19 cellular contexts compared by ENCODE assay signal in the genomic region with DNA sequence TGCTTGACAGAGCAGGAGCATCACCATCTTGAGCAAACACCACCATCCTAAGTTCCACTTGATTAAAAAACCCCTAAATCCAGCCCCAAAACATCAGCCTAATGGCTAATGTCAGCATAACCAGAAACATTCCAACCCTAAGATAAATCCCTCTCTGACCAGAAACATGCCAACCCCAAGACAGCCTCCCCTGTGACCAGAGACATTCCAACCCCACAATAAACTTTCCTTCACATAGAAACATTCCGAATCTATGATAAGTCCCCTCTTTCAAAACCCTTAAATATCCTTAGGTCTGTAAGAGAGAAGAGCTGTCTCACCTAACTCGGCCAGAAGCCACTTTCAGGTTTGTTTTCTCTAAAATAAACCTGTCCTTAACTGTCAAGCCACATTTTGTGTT. TPM values are rescaled to one million over a fixed set of nuclear protein-coding genes. Genes with fewer than 3 reads are reported as not detected.
A peak's percentile ranks its signal among the peaks of the same experiment; 100 is the strongest.
DNase-seq lines count a peak whose midpoint lies in the region; TF ChIP-seq lines count a peak whose summit lies in the region.
"Had no signal": no experiment of that assay in that cellular context is flagged by ENCODE, and none has a peak within 500 bp of the region (broad histone marks: within the 10 kb centered on the region; RNA-seq: fewer than 3 reads in every experiment).

No MANE protein-coding gene starts in this region.

- TF ChIP-seq CTCF in spleen (IDR thresholded peaks at IDR 0.05 in 8 of 11, conservative IDR thresholded peaks at IDR 0.05 in 3 of 11) = no peak

- no peaks in the 10 kb centered on the region for H3K79me2 ChIP-seq in GM23248 (ENCODE audit: insufficient read depth)

- H2BK120ac ChIP-seq in mesenchymal stem cell (ENCODE audit: low read depth, low read length) = no peak overlapping the region

- H3K4ac ChIP-seq in mesenchymal stem cell (ENCODE audit: low read depth in 1 of 2, low read length in 2 of 2) = no peak overlapping the region

- no peak overlapping the region for H2BK5ac ChIP-seq in mesenchymal stem cell (ENCODE audit: low read depth, low read length, poor library complexity, severe bottlenecking)

- no peak overlapping the region for H2BK15ac ChIP-seq in mesenchymal stem cell (ENCODE audit: low read depth, poor library complexity, severe bottlenecking)

- no peak overlapping the region for H3K23ac ChIP-seq in mesenchymal stem cell (ENCODE audit: low read length in 2 of 2)

- no peaks in the 10 kb centered on the region for H3K79me1 ChIP-seq in mesenchymal stem cell (replicated peaks; ENCODE audit: low read length, poor library complexity, severe bottlenecking)

- no peak overlapping the region for H3K27ac ChIP-seq in GM23248
- no peak overlapping the region for H3K27ac ChIP-seq in mesenchymal stem cell (ENCODE audit: low read length, poor library complexity, severe bottlenecking)
- peak overlapping the region in 5 of 8 donors; percentile 17 to 77 (median 41) for H3K27ac ChIP-seq in spleen
- H3K27ac ChIP-seq: SJCRH30 had no signal

- H3K36me3 ChIP-seq in GM23248 (ENCODE audit: low read depth) (no peaks in the 10 kb centered on the region), mesenchymal stem cell (ENCODE audit: control insufficient read depth in 1 of 2, insufficient read depth in 2 of 2, low read depth in 1 of 2, low read length in 2 of 2) (no peaks in the 10 kb centered on the region), spleen (no peaks in the 10 kb centered on the region)
- H3K36me3 ChIP-seq: SJCRH30 had no signal

- H3K14ac ChIP-seq in mesenchymal stem cell (ENCODE audit: low read length in 2 of 2) = no peak overlapping the region

- no peaks in the 10 kb centered on the region for H3K9me3 ChIP-seq in GM23248 (ENCODE audit: low read depth)
- peaks cover 4% of the 10 kb centered on the region for H3K9me3 ChIP-seq in mesenchymal stem cell (ENCODE audit: control insufficient read depth, low read length)
- no peaks in the 10 kb centered on the region for H3K9me3 ChIP-seq in spleen
- H3K9me3 ChIP-seq: SJCRH30 had no signal

- no peak overlapping the region for H4K91ac ChIP-seq in mesenchymal stem cell (ENCODE audit: low read length)

- in situ Hi-C loops in GM23248 (cut with MboI) = no loop called here

- no peak overlapping the region for H2BK12ac ChIP-seq in mesenchymal stem cell (ENCODE audit: low read length in 2 of 2)

- H3K4me2 ChIP-seq in GM23248 (ENCODE audit: unreplicated experiment) (no peak overlapping the region), mesenchymal stem cell (ENCODE audit: low read length, poor library complexity, severe bottlenecking) (no peak overlapping the region)

- H4K20me1 ChIP-seq in GM23248 (ENCODE audit: insufficient read depth) = no peaks in the 10 kb centered on the region

- no peak for TF ChIP-seq POLR2A in spleen (IDR thresholded peaks at IDR 0.05)

- H3K18ac ChIP-seq in mesenchymal stem cell (ENCODE audit: low read depth in 1 of 2, low read length in 2 of 2) = no peak overlapping the region

- H3K27me3 ChIP-seq in GM23248 (replicated peaks; ENCODE audit: insufficient read depth) (peaks cover 16% of the 10 kb centered on the region), mesenchymal stem cell (ENCODE audit: control insufficient read depth in 1 of 2, insufficient read depth in 1 of 2, low read length in 2 of 2) (peaks cover 13 to 15% of the 10 kb centered on the region in 2 experiments), spleen (replicated peaks in 1 of 7) (no peaks in the 10 kb centered on the region)

- DNase-seq in GM23248 (peak; percentile 41), RPMI7951 (ENCODE audit: low read depth) (peak; percentile 49), mesenchymal stem cell (peak; percentile 52), spleen (no peak), NCI-H510A treated with DMSO at 0.1 percent for 48 hours (lab: John Stamatoyannopoulos, UW) (no peak), HK-2 (ENCODE audit: unreplicated experiment) (no peak), ureter (ENCODE audit: low spot score) (no peak)
- DNase-seq: C1 segment of cervical spinal cord; Calu3; CD8-positive, alpha-beta memory T cell; DMS153; Karpas-422; NCI-H1048; NCI-H1417 treated with DMSO at 0.1 percent for 48 hours; NCI-H2107; SJCRH30 had no signal

- 0 out of 2 replicates have a peak, but pooled peaks cover 7% of the 10 kb centered on the region for H3K4me1 ChIP-seq in GM23248 (ENCODE audit: insufficient read depth)
- peaks cover 2% of the 10 kb centered on the region for H3K4me1 ChIP-seq in mesenchymal stem cell (ENCODE audit: control insufficient read depth, insufficient read depth, low read depth, low read length)
- H3K4me1 ChIP-seq in spleen = peaks cover 14 to 60% (median 34%) of the 10 kb centered on the region in 6 donors
- H3K4me1 ChIP-seq: SJCRH30 had no signal

- H3K9me2 ChIP-seq in GM23248 (ENCODE audit: insufficient read depth) = no peaks in the 10 kb centered on the region

- intact Hi-C loops in spleen (cut with DNase I; ENCODE audit: low total_unique reads) = no loop called here

- no peak overlapping the region for H2AK5ac ChIP-seq in mesenchymal stem cell (ENCODE audit: low read length, severe bottlenecking)

- H2AFZ ChIP-seq in GM23248 (no peak overlapping the region), mesenchymal stem cell (ENCODE audit: low read depth, low read length) (no peak overlapping the region)

- H3K4me3 ChIP-seq in GM23248 = no peak overlapping the region
- no peak overlapping the region for H3K4me3 ChIP-seq in mesenchymal stem cell (ENCODE audit: insufficient read depth in 1 of 2, low read depth in 1 of 2, low read length in 2 of 2)
- no peak overlapping the region for H3K4me3 ChIP-seq in spleen
- H3K4me3 ChIP-seq: SJCRH30 had no signal

- H3K9ac ChIP-seq in GM23248 (no peak overlapping the region), mesenchymal stem cell (ENCODE audit: low read length) (no peak overlapping the region)

- H4K8ac ChIP-seq in mesenchymal stem cell (ENCODE audit: low read length) = no peak overlapping the region

- WGBS in GM23248 (ENCODE audit: low coverage in 1 of 2, low lambda C conversion rate in 2 of 2, missing lambda C conversion rate in 2 of 2), 2 experiments = 53 to 56% methylated on average over 2 of the region's 2 CpGs
- WGBS in mesenchymal stem cell = 84% methylated on average over 2 of the region's 2 CpGs
- 42 to 80% (median 71%) methylated on average over 2 of the region's 2 CpGs for WGBS in spleen, 5 donors

- peaks cover 13% of the 10 kb centered on the region; the same call in 1 of the 2 replicates for H3F3A ChIP-seq in GM23248 (ENCODE audit: insufficient read depth)

RNA-seq across cellular contexts. Expression of gene SLC2A5, which starts 17.4 kb away (rescaled TPM):
- 0.54 TPM in 1 of 2 replicates, not detected in the other for total RNA-seq in GM23248 (2014; rRNA removed; shearing (Covaris generic))
- polyA plus RNA-seq in GM23248 (2016; fragmentation: Nextera tagmentation; extraction: Ambion mirVana) (0.25 and 0.29 TPM in 2 replicates), spleen (1 to 10 TPM; 2.9 to 4.6 (median 3.2) TPM)
- 4.3 and 6.9 TPM in 2 replicates for total RNA-seq in RPMI7951 (2014; rRNA removed; shearing (Covaris generic))
- polyA plus RNA-seq in mesenchymal stem cell (2013, experiment 1 of 2) = 0.12 TPM
- polyA plus RNA-seq in mesenchymal stem cell (2013, experiment 2 of 2) = 0.05 TPM
- total RNA-seq in spleen (10 to 100 TPM in 1 of 7 donors, 1 to 10 TPM in 6; 5.3 to 23.6 (median 8.4) TPM), ureter (1.1 TPM)
- total RNA-seq: A673; CD8-positive, alpha-beta memory T cell; H1; NCI-H460; SJCRH30 had no signal
- polyA plus RNA-seq: CD8-positive, alpha-beta memory T cell had no signal

RNA-seq across cellular contexts. Expression of gene GPR157, which starts 42.1 kb away (rescaled TPM):
- 1.7 and 3.3 TPM in 2 replicates for total RNA-seq in GM23248 (2014; rRNA removed; shearing (Covaris generic))
- polyA plus RNA-seq in GM23248 (2016; fragmentation: Nextera tagmentation; extraction: Ambion mirVana) (2.6 and 2.7 TPM in 2 replicates), spleen (1 to 10 TPM; 1.2 to 2.8 (median 1.5) TPM)
- 4.7 and 6.2 TPM in 2 replicates for total RNA-seq in RPMI7951 (2014; rRNA removed; shearing (Covaris generic))
- 2.7 TPM for polyA plus RNA-seq in mesenchymal stem cell (2013, experiment 1 of 2)
- 2.9 TPM for polyA plus RNA-seq in mesenchymal stem cell (2013, experiment 2 of 2)
- total RNA-seq in spleen (10 to 100 TPM in 1 of 7 donors, 1 to 10 TPM in 6; 5.7 to 10.5 (median 6.8) TPM), ureter (12.2 TPM)
- total RNA-seq: SJCRH30 had no signal

Comparison
In these comparisons a context has a peak if more than half of its experiments do, and no peak if none do; other contexts are left out.
1. DNase-seq: peak in GM23248 (single experiment), RPMI7951 (single experiment) and mesenchymal stem cell (single experiment); none in spleen (single experiment), NCI-H510A treated with DMSO at 0.1 percent for 48 hours (single experiment), HK-2 (single experiment) and ureter (single experiment).
2. H3K27ac ChIP-seq: peak in spleen (5 of 8); none in GM23248 (single experiment) and mesenchymal stem cell (single experiment).